ENCODE assay signal across 8 cellular contexts in genomic region chr19:57708641-57709354, GRCh38. TPM values are rescaled to one million over a fixed set of nuclear protein-coding genes. Genes with fewer than 3 reads are reported as not detected.
A peak's percentile ranks its signal among the peaks of the same experiment; 100 is the strongest.
DNase-seq lines count a peak whose midpoint lies in the region; ATAC-seq and TF ChIP-seq lines count a peak whose summit lies in the region.

Gene ZNF154, minus strand, starts transcription at chr19:57709204. Its CDS starts 233 bp downstream, at chr19:57708971.

- peaks cover 51% of the 10 kb centered on the region for H3K36me3 Mint-ChIP-seq in activated naive CD8-positive, alpha-beta T cell treated with anti-CD3 and anti-CD28 coated beads, Interleukin-2, amount 10 ng/mL, durations not matched to agents 7 days and 5 days

- H3K9me3 ChIP-seq in HUES64 (ENCODE audit: insufficient read depth, low read depth, low read length) (no peaks in the 10 kb centered on the region), neutrophil (peaks cover 8% of the 10 kb centered on the region)

- ATAC-seq in activated naive CD8-positive, alpha-beta T cell treated with anti-CD3 and anti-CD28 coated beads, Interleukin-2, amount 10 ng/mL, durations not matched to agents 7 days and 5 days (ENCODE audit: low read depth): peak; percentile 88
- ATAC-seq in Right ventricle myocardium superior (ENCODE audit: poor library complexity) (peak; percentile 74), GM18868 (IDR thresholded peaks at IDR 0.05; ENCODE audit: unreplicated experiment) (no peak), HG03442 (IDR thresholded peaks at IDR 0.05; ENCODE audit: unreplicated experiment) (no peak)

- H3K9me3 Mint-ChIP-seq in activated naive CD8-positive, alpha-beta T cell treated with anti-CD3 and anti-CD28 coated beads, Interleukin-2, amount 10 ng/mL, durations not matched to agents 7 days and 5 days: peaks cover 37% of the 10 kb centered on the region

- H3K4me1 Mint-ChIP-seq in activated naive CD8-positive, alpha-beta T cell treated with anti-CD3 and anti-CD28 coated beads, Interleukin-2, amount 10 ng/mL, durations not matched to agents 7 days and 5 days: peaks cover 19% of the 10 kb centered on the region

- H3K27ac ChIP-seq in HUES64 (ENCODE audit: low read depth, low read length) (peak within 1 kb of the TSS; percentile 89), neutrophil (no peak within 1 kb of the TSS), urinary bladder (ENCODE audit: low read depth) (peak within 1 kb of the TSS; percentile 46)

- under 1% methylated on average over 53 of the region's 53 CpGs for WGBS in HUES64
- WGBS in urinary bladder: under 1% methylated on average over 53 of the region's 53 CpGs

- H3K27ac Mint-ChIP-seq in activated naive CD8-positive, alpha-beta T cell treated with anti-CD3 and anti-CD28 coated beads, Interleukin-2, amount 10 ng/mL, durations not matched to agents 7 days and 5 days: peak within 1 kb of the TSS; percentile 91

- H3K27me3 ChIP-seq in HUES64 (ENCODE audit: insufficient read depth, low read length): no peaks in the 10 kb centered on the region
- H3K27me3 ChIP-seq in neutrophil: peaks cover 28% of the 10 kb centered on the region

- H3K36me3 ChIP-seq in HUES64 (ENCODE audit: insufficient read depth, low read length) (peaks cover 30% of the 10 kb centered on the region), neutrophil (no peaks in the 10 kb centered on the region), urinary bladder (ENCODE audit: insufficient read depth) (no peaks in the 10 kb centered on the region)

- H3K4me3 ChIP-seq in HUES64 (ENCODE audit: low read length) (peak within 1 kb of the TSS; percentile 86), neutrophil (ENCODE audit: low read depth in 1 of 2, low read length in 1 of 2) (peak within 1 kb of the TSS; percentile 55 to 68), urinary bladder (ENCODE audit: low read depth, low read length) (peak within 1 kb of the TSS; percentile 27)

- H3K27me3 Mint-ChIP-seq in activated naive CD8-positive, alpha-beta T cell treated with anti-CD3 and anti-CD28 coated beads, Interleukin-2, amount 10 ng/mL, durations not matched to agents 7 days and 5 days: no peaks in the 10 kb centered on the region

- peak; percentile 71 for DNase-seq in activated naive CD8-positive, alpha-beta T cell treated with anti-CD3 and anti-CD28 coated beads, Interleukin-2, amount 10 ng/mL, durations not matched to agents 7 days and 5 days
- DNase-seq in Right ventricle myocardium superior: peak; percentile 42
- DNase-seq in mesenteric fat pad (ENCODE audit: low spot score): no peak

- H3K9ac ChIP-seq in HUES64 (ENCODE audit: low read depth, low read length): peak within 1 kb of the TSS; percentile 91

- POLR2A ChIA-PET in activated naive CD8-positive, alpha-beta T cell treated with anti-CD3 and anti-CD28 coated beads, Interleukin-2, amount 10 ng/mL, durations not matched to agents 7 days and 5 days (lab: Charles Lee): interaction anchor here (0.5 to 2.2 kb wide), 13 partner anchors 9 to 475 kb away, joined by 3 to 16 read pairs (median 3); partner anchors contain the start of genes ZNF134, ZNF530, ZNF551 and ZNF586

- peak within 1 kb of the TSS; percentile 89 for H3K4me3 Mint-ChIP-seq in activated naive CD8-positive, alpha-beta T cell treated with anti-CD3 and anti-CD28 coated beads, Interleukin-2, amount 10 ng/mL, durations not matched to agents 7 days and 5 days

- no peak for TF ChIP-seq CTCF in neutrophil (IDR thresholded peaks at IDR 0.05)

- intact Hi-C loops in Right ventricle myocardium superior (cut with DNase I): no loop called here

- H3K4me1 ChIP-seq in HUES64 (ENCODE audit: insufficient read depth, low read length) (0 out of 2 replicates have a peak, but pooled peaks cover 4% of the 10 kb centered on the region), neutrophil (ENCODE audit: control insufficient read depth in 1 of 2, insufficient read depth in 1 of 2, low read depth in 1 of 2, low read length in 1 of 2) (peaks cover 5 to 13% of the 10 kb centered on the region in 2 experiments), urinary bladder (ENCODE audit: insufficient read depth) (no peaks in the 10 kb centered on the region)

RNA-seq across cellular contexts. Expression of gene ZNF154, which starts in this region (rescaled TPM):
- polyA plus RNA-seq in HUES64 (2013, experiment 1 of 2): 6.9 TPM
- polyA plus RNA-seq in HUES64 (2013, experiment 2 of 2): 6.5 TPM
- total RNA-seq in activated naive CD8-positive, alpha-beta T cell treated with anti-CD3 and anti-CD28 coated beads, Interleukin-2, amount 10 ng/mL, durations not matched to agents 7 days and 5 days: 10 to 100 TPM; 14.9 to 17.3 TPM
- 3.1 TPM for total RNA-seq in Right ventricle myocardium superior
- 29.3 TPM for total RNA-seq in urinary bladder
- 7.4 TPM for polyA plus RNA-seq in urinary bladder
- total RNA-seq in mesenteric fat pad: 4.8 TPM

Comparison
In these comparisons a context has a peak if more than half of its experiments do, and no peak if none do; other contexts are left out.
1. H3K4me3 ChIP-seq: peak in every context shown above with its lines; median percentile 86 in HUES64; 62 in neutrophil; 27 in urinary bladder.
2. ATAC-seq: peak in activated naive CD8-positive, alpha-beta T cell treated with anti-CD3 and anti-CD28 coated beads, Interleukin-2, amount 10 ng/mL, durations not matched to agents 7 days and 5 days (single experiment) and Right ventricle myocardium superior (single experiment); none in GM18868 (single experiment) and HG03442 (single experiment).